In genomic region chr7:158704524-158705233, GRCh38 we compare ENCODE assay signal across 1 cellular context.
A peak's percentile ranks its signal among the peaks of the same experiment; 100 is the strongest.
TF ChIP-seq lines count a peak whose summit lies in the region.

A gene with protein sequence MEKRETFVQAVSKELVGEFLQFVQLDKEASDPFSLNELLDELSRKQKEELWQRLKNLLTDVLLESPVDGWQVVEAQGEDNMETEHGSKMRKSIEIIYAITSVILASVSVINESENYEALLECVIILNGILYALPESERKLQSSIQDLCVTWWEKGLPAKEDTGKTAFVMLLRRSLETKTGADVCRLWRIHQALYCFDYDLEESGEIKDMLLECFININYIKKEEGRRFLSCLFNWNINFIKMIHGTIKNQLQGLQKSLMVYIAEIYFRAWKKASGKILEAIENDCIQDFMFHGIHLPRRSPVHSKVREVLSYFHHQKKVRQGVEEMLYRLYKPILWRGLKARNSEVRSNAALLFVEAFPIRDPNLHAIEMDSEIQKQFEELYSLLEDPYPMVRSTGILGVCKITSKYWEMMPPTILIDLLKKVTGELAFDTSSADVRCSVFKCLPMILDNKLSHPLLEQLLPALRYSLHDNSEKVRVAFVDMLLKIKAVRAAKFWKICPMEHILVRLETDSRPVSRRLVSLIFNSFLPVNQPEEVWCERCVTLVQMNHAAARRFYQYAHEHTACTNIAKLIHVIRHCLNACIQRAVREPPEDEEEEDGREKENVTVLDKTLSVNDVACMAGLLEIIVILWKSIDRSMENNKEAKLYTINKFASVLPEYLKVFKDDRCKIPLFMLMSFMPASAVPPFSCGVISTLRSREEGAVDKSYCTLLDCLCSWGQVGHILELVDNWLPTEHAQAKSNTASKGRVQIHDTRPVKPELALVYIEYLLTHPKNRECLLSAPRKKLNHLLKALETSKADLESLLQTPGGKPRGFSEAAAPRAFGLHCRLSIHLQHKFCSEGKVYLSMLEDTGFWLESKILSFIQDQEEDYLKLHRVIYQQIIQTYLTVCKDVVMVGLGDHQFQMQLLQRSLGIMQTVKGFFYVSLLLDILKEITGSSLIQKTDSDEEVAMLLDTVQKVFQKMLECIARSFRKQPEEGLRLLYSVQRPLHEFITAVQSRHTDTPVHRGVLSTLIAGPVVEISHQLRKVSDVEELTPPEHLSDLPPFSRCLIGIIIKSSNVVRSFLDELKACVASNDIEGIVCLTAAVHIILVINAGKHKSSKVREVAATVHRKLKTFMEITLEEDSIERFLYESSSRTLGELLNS (minus strand): TSS chr7:158704804. CDS start chr7:158701899, 2,905 bp downstream.

TF ChIP-seq in WTC11, 78 proteins besides CTCF, POLR2A, EP300 and RAD21 (continued from another document):
- TF ChIP-seq, protein P1, sequence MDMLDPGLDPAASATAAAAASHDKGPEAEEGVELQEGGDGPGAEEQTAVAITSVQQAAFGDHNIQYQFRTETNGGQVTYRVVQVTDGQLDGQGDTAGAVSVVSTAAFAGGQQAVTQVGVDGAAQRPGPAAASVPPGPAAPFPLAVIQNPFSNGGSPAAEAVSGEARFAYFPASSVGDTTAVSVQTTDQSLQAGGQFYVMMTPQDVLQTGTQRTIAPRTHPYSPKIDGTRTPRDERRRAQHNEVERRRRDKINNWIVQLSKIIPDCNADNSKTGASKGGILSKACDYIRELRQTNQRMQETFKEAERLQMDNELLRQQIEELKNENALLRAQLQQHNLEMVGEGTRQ (CRISPR knock-in tag; IDR thresholded peaks at IDR 0.05), result no peak; the same call in none of the 2 replicates
- TF ChIP-seq FOXP1 (CRISPR knock-in tag; IDR thresholded peaks at IDR 0.05; ENCODE audit: borderline replicate concordance), result peak; percentile 82; the same call in 1 of the 2 replicates
- no peak for TF ChIP-seq GABPB1 (CRISPR knock-in tag; IDR thresholded peaks at IDR 0.05)
- no peak for TF ChIP-seq GTF2I (CRISPR knock-in tag; conservative IDR thresholded peaks at IDR 0.05)
- no peak for TF ChIP-seq ZNF232 (CRISPR knock-in tag; IDR thresholded peaks at IDR 0.05)
- TF ChIP-seq MLX (CRISPR knock-in tag; IDR thresholded peaks at IDR 0.05), result no peak
- TF ChIP-seq ZNF671 (CRISPR knock-in tag; IDR thresholded peaks at IDR 0.05), result no peak
- TF ChIP-seq, protein P2, sequence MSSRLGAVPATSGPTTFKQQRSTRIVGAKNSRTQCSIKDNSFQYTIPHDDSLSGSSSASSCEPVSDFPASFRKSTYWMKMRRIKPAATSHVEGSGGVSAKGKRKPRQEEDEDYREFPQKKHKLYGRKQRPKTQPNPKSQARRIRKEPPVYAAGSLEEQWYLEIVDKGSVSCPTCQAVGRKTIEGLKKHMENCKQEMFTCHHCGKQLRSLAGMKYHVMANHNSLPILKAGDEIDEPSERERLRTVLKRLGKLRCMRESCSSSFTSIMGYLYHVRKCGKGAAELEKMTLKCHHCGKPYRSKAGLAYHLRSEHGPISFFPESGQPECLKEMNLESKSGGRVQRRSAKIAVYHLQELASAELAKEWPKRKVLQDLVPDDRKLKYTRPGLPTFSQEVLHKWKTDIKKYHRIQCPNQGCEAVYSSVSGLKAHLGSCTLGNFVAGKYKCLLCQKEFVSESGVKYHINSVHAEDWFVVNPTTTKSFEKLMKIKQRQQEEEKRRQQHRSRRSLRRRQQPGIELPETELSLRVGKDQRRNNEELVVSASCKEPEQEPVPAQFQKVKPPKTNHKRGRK (CRISPR knock-in tag; IDR thresholded peaks at IDR 0.05; ENCODE audit: borderline replicate concordance), result no peak
- no peak; the same call in 1 of the 2 replicates for TF ChIP-seq ZNF219 (CRISPR knock-in tag; IDR thresholded peaks at IDR 0.05; ENCODE audit: borderline replicate concordance)
- no peak for TF ChIP-seq ZNF138 (CRISPR knock-in tag; conservative IDR thresholded peaks at IDR 0.05)
TF ChIP-seq in WTC11: peak in this region for 24.
